Comparison of ENCODE assay signal across 8 cellular contexts in the genomic region with DNA sequence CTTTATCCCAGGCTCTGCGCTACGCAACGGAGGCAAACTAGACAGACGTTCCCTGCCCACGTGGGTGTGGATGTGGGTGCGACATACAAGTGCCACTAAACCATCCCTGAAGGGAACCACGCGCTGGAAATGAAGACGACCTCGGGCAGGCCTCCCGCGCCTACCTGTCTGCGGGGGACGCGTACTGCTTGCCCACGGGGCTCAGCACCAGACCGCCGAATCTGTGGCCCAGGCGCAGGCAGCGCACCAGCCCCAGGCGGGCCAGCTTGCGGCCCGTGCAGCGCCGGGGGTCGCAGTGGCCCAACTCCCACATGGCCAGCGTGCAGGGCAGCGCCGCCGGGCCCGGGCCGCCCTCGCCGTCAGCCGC. TPM values are rescaled to one million over a fixed set of nuclear protein-coding genes. Genes with fewer than 3 reads are reported as not detected.
A peak's percentile ranks its signal among the peaks of the same experiment; 100 is the strongest.
DNase-seq lines count a peak whose midpoint lies in the region; ATAC-seq and TF ChIP-seq lines count a peak whose summit lies in the region.

No MANE protein-coding gene starts in this region.

- no peaks in the 10 kb centered on the region for H3K36me3 ChIP-seq in PC-9 (ENCODE audit: low read depth)
- peaks cover 20% of the 10 kb centered on the region for H3K36me3 ChIP-seq in osteoblast (ENCODE audit: insufficient read depth, low read length)

- peaks cover 9% of the 10 kb centered on the region; the same call in 1 of the 2 replicates for H4K20me1 ChIP-seq in PC-9 (ENCODE audit: insufficient read depth)
- H4K20me1 ChIP-seq in osteoblast (ENCODE audit: insufficient read depth, low read length): peaks cover 16% of the 10 kb centered on the region

- intact Hi-C loops in PC-9 (cut with micrococcal nuclease; ENCODE audit: unreplicated experiment): no loop called here

- H3K4me2 ChIP-seq in PC-9 (peak overlapping the region; percentile 95), osteoblast (ENCODE audit: insufficient read depth, low read length) (peak overlapping the region; percentile 99)

- peak; percentile 10 for ATAC-seq in GM21515 (IDR thresholded peaks at IDR 0.05; ENCODE audit: unreplicated experiment)

- H3K9me3 ChIP-seq in PC-9 (ENCODE audit: insufficient read depth, low read depth) (no peaks in the 10 kb centered on the region), osteoblast (ENCODE audit: low read depth, low read length) (no peaks in the 10 kb centered on the region)

- H3K9me2 ChIP-seq in PC-9 (ENCODE audit: insufficient read depth): no peaks in the 10 kb centered on the region

- TF ChIP-seq CTCF in AG10803 (conservative IDR thresholded peaks at IDR 0.05; ENCODE audit: low read length) (no peak), PC-9 (conservative IDR thresholded peaks at IDR 0.05) (no peak), epithelial cell of proximal tubule (conservative IDR thresholded peaks at IDR 0.05; ENCODE audit: low read depth, low read length) (no peak), osteoblast (IDR thresholded peaks at IDR 0.05; ENCODE audit: extremely low read depth, low read depth, low read length) (no peak)

- no peaks in the 10 kb centered on the region for H3K27me3 ChIP-seq in PC-9 (ENCODE audit: insufficient read depth, low read depth)
- no peaks in the 10 kb centered on the region for H3K27me3 ChIP-seq in osteoblast (ENCODE audit: insufficient read depth, low read length)

- peaks cover 8% of the 10 kb centered on the region; the same call in 1 of the 2 replicates for H3F3A ChIP-seq in PC-9 (ENCODE audit: insufficient read depth, low read depth)

- H3K4me3 ChIP-seq in AG10803 (ENCODE audit: low read length) (peak overlapping the region; percentile 87), PC-9 (peak overlapping the region; percentile 96), epithelial cell of proximal tubule (ENCODE audit: low read depth, low read length) (peak overlapping the region; percentile 87), osteoblast (ENCODE audit: insufficient read depth, low read length) (peak overlapping the region; percentile 97)

- POLR2A ChIA-PET in PC-9 (lab: Charles Lee; ENCODE audit: unreplicated experiment): no interaction called here

- peaks cover 17% of the 10 kb centered on the region for H3K4me1 ChIP-seq in PC-9 (replicated peaks; ENCODE audit: insufficient read depth)
- peaks cover 15% of the 10 kb centered on the region for H3K4me1 ChIP-seq in osteoblast (ENCODE audit: insufficient read depth, low read length)

- CTCF ChIA-PET in PC-9 (lab: Charles Lee): no interaction called here

- H3K27ac ChIP-seq in PC-9 (no peak overlapping the region), osteoblast (ENCODE audit: low read depth, low read length) (peak overlapping the region; percentile 45)

- no TSS peak for BruUV-seq in PC-9 (replicated peaks; lab: Mats Ljungman, UMichigan)

- H2AFZ ChIP-seq in PC-9 (peak overlapping the region; percentile 71; the same call in 1 of the 2 replicates), osteoblast (ENCODE audit: low read length) (peak overlapping the region; percentile 51)

- DNase-seq in AG10803 (ENCODE audit: low read depth): no peak
- no peak for DNase-seq in PC-9
- DNase-seq in epithelial cell of proximal tubule (ENCODE audit: low read depth): no peak
- DNase-seq in osteoblast (ENCODE audit: insufficient read length, low spot score, missing footprints): no peak
- DNase-seq in NCI-H1694 (lab: John Stamatoyannopoulos, UW): no peak
- DNase-seq in NCI-H146 (lab: John Stamatoyannopoulos, UW): no peak
- no peak for DNase-seq in DMS114 treated with DMSO at 0.1 percent for 48 hours (lab: John Stamatoyannopoulos, UW; ENCODE audit: unreplicated experiment)

- H3K79me2 ChIP-seq in PC-9 (ENCODE audit: low read depth) (peaks cover 56% of the 10 kb centered on the region), osteoblast (ENCODE audit: insufficient read depth, low read length) (peaks cover 63% of the 10 kb centered on the region)

RNA-seq across cellular contexts. Expression of gene TSR3, which starts 0.5 kb away (rescaled TPM):
- total RNA-seq in PC-9 (2021) (69.5 and 108 TPM in 2 replicates), epithelial cell of proximal tubule (123 and 157 TPM in 2 replicates), osteoblast (53.6 and 57.8 TPM in 2 replicates)

RNA-seq across cellular contexts. Expression of gene GNPTG, which starts 0.5 kb away (rescaled TPM):
- 40.6 and 50.7 TPM in 2 replicates for total RNA-seq in PC-9 (2021)
- 38.3 and 63.9 TPM in 2 replicates for total RNA-seq in epithelial cell of proximal tubule
- total RNA-seq in osteoblast: 67.8 and 69.1 TPM in 2 replicates

RNA-seq across cellular contexts. Expression of gene BAIAP3, which starts 17.8 kb away (rescaled TPM):
- total RNA-seq in PC-9 (2021) (35.0 and 47.3 TPM in 2 replicates), epithelial cell of proximal tubule (1.5 and 3.9 TPM in 2 replicates), osteoblast (under 0.01 and 0.29 TPM in 2 replicates)

RNA-seq across cellular contexts. Expression of gene UBE2I, which starts 41.8 kb away (rescaled TPM):
- 218 and 271 TPM in 2 replicates for total RNA-seq in PC-9 (2021)
- 97.0 and 112 TPM in 2 replicates for total RNA-seq in epithelial cell of proximal tubule
- 37.1 and 49.2 TPM in 2 replicates for total RNA-seq in osteoblast
